8 cellular contexts compared by ENCODE assay signal in genomic region chr11:65386307-65387081, GRCh38. TPM values are rescaled to one million over a fixed set of nuclear protein-coding genes. Genes with fewer than 3 reads are reported as not detected.
DNase-seq lines count a peak whose midpoint lies in the region; ATAC-seq and TF ChIP-seq lines count a peak whose summit lies in the region.

Gene FRMD8, plus strand, starts transcription at chr11:65386637. Its CDS starts 400 bp downstream, at chr11:65387037.

- no peak for TF ChIP-seq CTCF in epithelial cell of esophagus (IDR thresholded peaks at IDR 0.05; ENCODE audit: insufficient read depth, low read depth, low read length, missing control alignments)

- H3K27me3 ChIP-seq in HUES64 (ENCODE audit: insufficient read depth, low read length) (no peaks in the 10 kb centered on the region), mononuclear cell (ENCODE audit: insufficient read depth, low read length) (no peaks in the 10 kb centered on the region)

- ATAC-seq in GM18505 (IDR thresholded peaks at IDR 0.05; ENCODE audit: unreplicated experiment) = peak; percentile 30
- no peak for ATAC-seq in GM19455 (IDR thresholded peaks at IDR 0.05; ENCODE audit: unreplicated experiment)

- peak within 1 kb of the TSS; percentile 25; the same call in 1 of the 2 replicates for H3K27ac ChIP-seq in HUES64 (ENCODE audit: low read depth, low read length)

- TF ChIP-seq POLR2A in GM18505 (IDR thresholded peaks at IDR 0.05; ENCODE audit: borderline replicate concordance, extremely low read depth, insufficient read depth, insufficient read length) = peak; percentile 87

- no peaks in the 10 kb centered on the region for H3K36me3 ChIP-seq in HUES64 (ENCODE audit: insufficient read depth, low read length)

- H3K9me3 ChIP-seq in HUES64 (ENCODE audit: insufficient read depth, low read depth, low read length) (no peaks in the 10 kb centered on the region), mononuclear cell (ENCODE audit: low read depth, low read length) (no peaks in the 10 kb centered on the region)

- peak within 1 kb of the TSS; percentile 78 for H3K4me3 ChIP-seq in HUES64 (ENCODE audit: low read length)
- peak within 1 kb of the TSS; percentile 96 for H3K4me3 ChIP-seq in epithelial cell of esophagus (ENCODE audit: low read length)
- H3K4me3 ChIP-seq in mononuclear cell (ENCODE audit: low read length) = peak within 1 kb of the TSS; percentile 72

- H3K9ac ChIP-seq in HUES64 (ENCODE audit: low read depth, low read length) = peak within 1 kb of the TSS; percentile 66

- WGBS in HUES64 = 8% methylated on average over 70 of the region's 70 CpGs

- DNase-seq in OCI-M1 (lab: John Stamatoyannopoulos, UW) (peak; percentile 90), activated T-cell treated with anti-CD3 and anti-CD28 coated beads for 4 hours (peak; percentile 84), epithelial cell of esophagus (ENCODE audit: low read depth) (peak; percentile 87)
- DNase-seq in stimulated activated CD8-positive, alpha-beta memory T cell treated with anti-CD3 and anti-CD28 coated beads, Interleukin-2, amount 100 ng/mL, for 1 hour (ENCODE audit: low read depth in 2 of 2) = peak; percentile 78 to 83

- H3K4me1 ChIP-seq in HUES64 (ENCODE audit: insufficient read depth, low read length) = peaks cover 31% of the 10 kb centered on the region
- H3K4me1 ChIP-seq in mononuclear cell (ENCODE audit: insufficient read depth, low read length) = peaks cover 88% of the 10 kb centered on the region

RNA-seq across cellular contexts. Expression of gene FRMD8, which starts in this region (rescaled TPM):
- 12.1 TPM for polyA plus RNA-seq in HUES64 (2013, experiment 1 of 2)
- polyA plus RNA-seq in HUES64 (2013, experiment 2 of 2) = 12.2 TPM
- 23.1 TPM for total RNA-seq in mononuclear cell
